In the genomic region with DNA sequence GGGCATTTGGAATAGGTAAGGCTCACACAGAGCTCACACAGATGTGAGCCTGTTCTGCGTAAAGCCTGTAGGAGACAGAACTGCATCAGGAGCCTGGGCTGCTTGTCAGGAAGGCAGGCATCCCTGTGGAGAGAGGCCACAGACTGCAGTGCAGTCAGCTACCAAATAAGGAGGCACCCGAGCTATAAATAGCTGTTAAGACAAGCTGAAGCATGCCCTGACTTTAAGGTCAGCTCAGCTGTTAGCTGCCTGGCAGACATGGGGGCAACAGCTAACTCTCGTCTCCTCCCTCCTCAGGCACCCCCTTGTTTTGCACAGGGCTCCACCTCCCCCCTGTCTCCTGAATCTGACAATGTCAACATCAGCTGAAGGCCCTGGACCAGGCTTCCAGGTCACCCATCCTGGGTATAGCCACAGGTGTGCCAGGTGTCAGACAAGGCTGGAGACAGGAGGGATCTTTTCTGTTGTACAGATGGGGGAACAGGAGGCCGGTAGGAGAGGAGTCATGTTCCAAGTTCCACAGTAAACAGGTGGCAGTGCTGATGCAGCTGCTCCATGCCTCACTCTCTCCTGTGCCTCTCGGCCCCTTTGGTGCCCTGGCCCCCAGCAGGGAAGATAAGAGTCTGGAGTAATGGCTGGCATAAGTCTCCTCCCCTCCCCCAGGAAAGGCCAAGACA, we compare ENCODE assay signal across 9 cellular contexts. TPM values are rescaled to one million over a fixed set of nuclear protein-coding genes. Genes with fewer than 3 reads are reported as not detected.
DNase-seq lines count a peak whose midpoint lies in the region; ATAC-seq and TF ChIP-seq lines count a peak whose summit lies in the region.
"Had no signal": no experiment of that assay in that cellular context is flagged by ENCODE, and none has a peak within 500 bp of the region (broad histone marks: within the 10 kb centered on the region; RNA-seq: fewer than 3 reads in every experiment).

No MANE protein-coding gene starts in this region.

- in situ Hi-C loops in astrocyte of the spinal cord (cut with HindIII; ENCODE audit: low sequenced_read_pairs) = no loop called here

- H3K27me3 ChIP-seq in CD8-positive, alpha-beta memory T cell (ENCODE audit: insufficient read depth, low read length, poor library complexity, severe bottlenecking) = no peaks in the 10 kb centered on the region

- CTCF ChIA-PET in CD8-positive, alpha-beta memory T cell (lab: Charles Lee) = interaction anchor here (1.1 kb wide), 1 partner anchor 146 kb away, joined by 3 read pairs; no protein-coding TSS in a partner anchor

- no peak overlapping the region for H3K4me3 Mint-ChIP-seq in CD8-positive, alpha-beta memory T cell

- no peak for ATAC-seq in HG02973 (IDR thresholded peaks at IDR 0.05; ENCODE audit: unreplicated experiment)

- peaks cover 4% of the 10 kb centered on the region for H3K4me1 ChIP-seq in CD8-positive, alpha-beta memory T cell (ENCODE audit: insufficient read depth, low read length)
- peaks cover 23% of the 10 kb centered on the region for H3K4me1 ChIP-seq in mesodermal cell (ENCODE audit: control insufficient read depth, insufficient read depth, low read length, poor library complexity, severe bottlenecking)

- H3K27me3 Mint-ChIP-seq in CD8-positive, alpha-beta memory T cell = peaks cover 0 to 3% of the 10 kb centered on the region in 2 donors

- WGBS in mesodermal cell (ENCODE audit: insufficient coverage in 2 of 2), 2 experiments = 19 to 23% methylated on average over 4 of the region's 5 CpGs

- H3K27ac ChIP-seq in CD8-positive, alpha-beta memory T cell (ENCODE audit: low read depth, low read length) = peak overlapping the region; percentile 69
- peak overlapping the region; percentile 3 for H3K27ac ChIP-seq in mesodermal cell (ENCODE audit: low read depth, low read length, severe bottlenecking)
- H3K27ac ChIP-seq: neutrophil had no signal

- H3K9me3 Mint-ChIP-seq in CD8-positive, alpha-beta memory T cell = no peaks in the 10 kb centered on the region

- no peaks in the 10 kb centered on the region for H3K9me3 ChIP-seq in CD8-positive, alpha-beta memory T cell (ENCODE audit: low read length)
- no peaks in the 10 kb centered on the region for H3K9me3 ChIP-seq in mesodermal cell (ENCODE audit: control insufficient read depth, low read length)
- H3K9me3 ChIP-seq: neutrophil had no signal

- TF ChIP-seq CTCF in astrocyte of the spinal cord (IDR thresholded peaks at IDR 0.05; ENCODE audit: low read depth, low read length) = peak; percentile 30

- H3K4me3 ChIP-seq in CD8-positive, alpha-beta memory T cell (ENCODE audit: low read length) = no peak overlapping the region
- H3K4me3 ChIP-seq in astrocyte of the spinal cord (ENCODE audit: low read depth, low read length) (no peak overlapping the region), mesodermal cell (ENCODE audit: extremely low read depth, insufficient read depth, low read length, poor library complexity, severe bottlenecking) (no peak overlapping the region)

- H3K36me3 ChIP-seq in CD8-positive, alpha-beta memory T cell (ENCODE audit: insufficient read depth, low read length) = no peaks in the 10 kb centered on the region
- no peaks in the 10 kb centered on the region for H3K36me3 ChIP-seq in mesodermal cell (ENCODE audit: control insufficient read depth, insufficient read depth, low read length)
- H3K36me3 ChIP-seq: neutrophil had no signal

- no peaks in the 10 kb centered on the region for H3K4me1 Mint-ChIP-seq in CD8-positive, alpha-beta memory T cell

- DNase-seq in CD8-positive, alpha-beta memory T cell = no peak
- peak; percentile 93 for DNase-seq in NCI-H128 (lab: John Stamatoyannopoulos, UW; ENCODE audit: unreplicated experiment)
- DNase-seq in astrocyte of the spinal cord (ENCODE audit: low read depth, low spot score) = peak; percentile 80
- DNase-seq in NAMALWA (ENCODE audit: low spot score) = no peak
- no peak for DNase-seq in activated CD4-positive, CD25-positive, alpha-beta regulatory T cell (lab: John Stamatoyannopoulos, UW)
- DNase-seq in putamen (ENCODE audit: low spot score) = no peak

- no peaks in the 10 kb centered on the region for H3K36me3 Mint-ChIP-seq in CD8-positive, alpha-beta memory T cell

- POLR2A ChIA-PET in CD8-positive, alpha-beta memory T cell (lab: Charles Lee) = no interaction called here

- no peak overlapping the region for H3K27ac Mint-ChIP-seq in CD8-positive, alpha-beta memory T cell

RNA-seq across cellular contexts. Expression of a gene that starts 27.6 kb away (rescaled TPM):
- total RNA-seq in CD8-positive, alpha-beta memory T cell = 10 to 100 TPM; 66.3 to 67.5 TPM
- 115 TPM for polyA plus RNA-seq in CD8-positive, alpha-beta memory T cell
- polyA plus RNA-seq in mesodermal cell (2013, experiment 1 of 2) = 65.9 TPM
- polyA plus RNA-seq in mesodermal cell (2013, experiment 2 of 2) = 62.9 TPM

Comparison
In these comparisons a context has a peak if more than half of its experiments do, and no peak if none do; other contexts are left out.
1. DNase-seq: peak in NCI-H128 (single experiment) and astrocyte of the spinal cord (single experiment); none in CD8-positive, alpha-beta memory T cell (0 of 5), NAMALWA (single experiment), activated CD4-positive, CD25-positive, alpha-beta regulatory T cell (0 of 4) and putamen (single experiment).